Comparison of ENCODE assay signal across 8 cellular contexts in the genomic region with DNA sequence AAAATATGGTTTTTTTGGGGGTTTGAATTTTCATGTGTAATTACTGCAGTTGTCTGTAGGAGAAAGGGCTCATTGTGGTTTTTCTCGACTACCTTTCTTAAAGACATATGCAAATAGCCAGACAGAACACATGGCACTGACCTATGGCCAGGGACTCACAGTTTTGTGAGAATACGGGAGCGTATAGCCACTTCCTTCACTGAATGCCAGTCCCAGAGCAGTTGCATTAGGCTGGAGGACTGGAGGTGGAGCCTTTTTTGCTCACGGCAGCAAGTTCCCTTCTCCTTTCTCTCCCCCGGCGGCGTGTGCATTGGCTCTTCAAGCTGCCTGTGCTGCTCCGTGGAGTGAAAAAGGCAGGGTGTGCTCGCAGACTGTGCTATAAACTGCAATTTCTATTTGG.
DNase-seq lines count a peak whose midpoint lies in the region; ATAC-seq and TF ChIP-seq lines count a peak whose summit lies in the region.

No MANE protein-coding gene starts in this region.

- TF ChIP-seq CTCF in AG04450 (IDR thresholded peaks at IDR 0.05; ENCODE audit: low read depth, low read length) = 0 out of 2 replicates have a peak, but pooled peaks have one; percentile 3

- CTCF ChIA-PET in AG04450 (lab: Charles Lee) = interaction anchor here (0.9 to 1.1 kb wide), 2 partner anchors 67 to 365 kb away, joined by 5 to 7 read pairs; no protein-coding TSS in a partner anchor

- POLR2A ChIA-PET in AG04450 (lab: Yijun Ruan, JAX) = no interaction called here

- DNase-seq in AG04450 (ENCODE audit: low read depth, low spot score) (peak; percentile 8), Right ventricle myocardium superior (peak; percentile 64), non-pigmented ciliary epithelial cell (ENCODE audit: low read depth) (peak; percentile 11), NCI-H82 treated with DMSO at 0.1 percent for 48 hours (lab: John Stamatoyannopoulos, UW; ENCODE audit: unreplicated experiment) (no peak), NCI-H524 (lab: John Stamatoyannopoulos, UW) (no peak)
- DNase-seq in activated naive CD4-positive, alpha-beta T cell treated with anti-CD3 and anti-CD28 coated beads, Interleukin-2, amount 50 U/mL, for 72 hours (ENCODE audit: low spot score in 2 of 2) = no peak

- H3K27ac ChIP-seq in AG04450 (ENCODE audit: low read depth, low read length) = no peak overlapping the region

- intact Hi-C loops in Right ventricle myocardium superior (cut with DNase I) = no loop called here

- H3K27me3 ChIP-seq in AG04450 (ENCODE audit: control insufficient read depth, insufficient read depth, low read length) = no peaks in the 10 kb centered on the region

- H3K9me3 ChIP-seq in AG04450 (ENCODE audit: control insufficient read depth, insufficient read depth, low read length) = no peaks in the 10 kb centered on the region

- ATAC-seq in GM19023 (IDR thresholded peaks at IDR 0.05; ENCODE audit: unreplicated experiment) = peak; percentile 77
- peak; percentile 53 for ATAC-seq in HG03520 (IDR thresholded peaks at IDR 0.05; ENCODE audit: unreplicated experiment)
- peak; percentile 32 to 80 for ATAC-seq in activated naive CD4-positive, alpha-beta T cell treated with anti-CD3 and anti-CD28 coated beads, Interleukin-2, amount 50 U/mL, for 72 hours
- peak; percentile 98 for ATAC-seq in Right ventricle myocardium superior (ENCODE audit: poor library complexity)

- H3K36me3 Mint-ChIP-seq in activated naive CD4-positive, alpha-beta T cell treated with anti-CD3 and anti-CD28 coated beads, Interleukin-2, amount 50 U/mL, for 72 hours = peaks cover 5 to 6% of the 10 kb centered on the region in 2 donors

- H3K4me3 ChIP-seq in AG04450 (ENCODE audit: low read depth, low read length) = peak overlapping the region; percentile 54

- peak overlapping the region in 1 of 2 donors; percentile 11 for H3K27ac Mint-ChIP-seq in activated naive CD4-positive, alpha-beta T cell treated with anti-CD3 and anti-CD28 coated beads, Interleukin-2, amount 50 U/mL, for 72 hours

- H3K9me3 Mint-ChIP-seq in activated naive CD4-positive, alpha-beta T cell treated with anti-CD3 and anti-CD28 coated beads, Interleukin-2, amount 50 U/mL, for 72 hours = no peaks in the 10 kb centered on the region

Comparison
In these comparisons a context has a peak if more than half of its experiments do, and no peak if none do; other contexts are left out.
1. DNase-seq: peak in AG04450 (single experiment), Right ventricle myocardium superior (single experiment) and non-pigmented ciliary epithelial cell (single experiment); none in activated naive CD4-positive, alpha-beta T cell treated with anti-CD3 and anti-CD28 coated beads, Interleukin-2, amount 50 U/mL, for 72 hours (0 of 2), NCI-H82 treated with DMSO at 0.1 percent for 48 hours (single experiment) and NCI-H524 (0 of 2).
2. Peak in every context shown above with its lines, with median percentiles within 50 percentile points of each other: ATAC-seq.